Comparison of ENCODE assay signal across 2 cellular contexts in the genomic region with DNA sequence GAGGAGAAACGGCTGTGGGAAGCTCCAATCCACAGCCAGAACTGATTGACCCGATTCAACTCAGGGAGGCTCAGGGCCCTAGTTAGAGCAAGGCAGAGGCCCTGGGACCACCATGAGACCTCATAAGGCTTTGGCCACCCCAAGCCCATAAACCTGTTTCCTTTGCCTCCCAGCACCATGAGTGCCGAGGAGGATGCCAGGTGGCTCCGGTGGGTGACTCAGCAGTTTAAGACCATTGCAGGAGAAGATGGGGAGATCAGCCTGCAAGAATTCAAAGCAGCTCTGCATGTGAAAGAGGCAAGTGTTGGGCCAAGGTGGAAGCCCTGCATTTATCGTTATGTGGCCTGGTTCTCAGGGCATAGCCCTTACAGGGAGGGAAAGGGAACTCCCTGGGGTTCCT.
TF ChIP-seq lines count a peak whose summit lies in the region.

No MANE protein-coding gene starts in this region.

TF ChIP-seq in IMR-90, 13 proteins besides CTCF, POLR2A, EP300 and RAD21:
- peak; percentile 88 for TF ChIP-seq NFE2L2 (IDR thresholded peaks at IDR 0.05; ENCODE audit: low read depth, low read length)
- TF ChIP-seq, protein P1, sequence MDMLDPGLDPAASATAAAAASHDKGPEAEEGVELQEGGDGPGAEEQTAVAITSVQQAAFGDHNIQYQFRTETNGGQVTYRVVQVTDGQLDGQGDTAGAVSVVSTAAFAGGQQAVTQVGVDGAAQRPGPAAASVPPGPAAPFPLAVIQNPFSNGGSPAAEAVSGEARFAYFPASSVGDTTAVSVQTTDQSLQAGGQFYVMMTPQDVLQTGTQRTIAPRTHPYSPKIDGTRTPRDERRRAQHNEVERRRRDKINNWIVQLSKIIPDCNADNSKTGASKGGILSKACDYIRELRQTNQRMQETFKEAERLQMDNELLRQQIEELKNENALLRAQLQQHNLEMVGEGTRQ (IDR thresholded peaks at IDR 0.05; ENCODE audit: low read depth, low read length): no peak

TF ChIP-seq in H1, 55 proteins besides CTCF, POLR2A, EP300 and RAD21:
- TF ChIP-seq POLR2AphosphoS5 (IDR thresholded peaks at IDR 0.05; ENCODE audit: low read depth, low read length) (no peak), MAFK (IDR thresholded peaks at IDR 0.05; ENCODE audit: low read depth, low read length) (peak; percentile 68; the same call in 1 of the 2 replicates), BACH1 (IDR thresholded peaks at IDR 0.05; ENCODE audit: low read length) (peak; percentile 83)
